12 cellular contexts compared by ENCODE assay signal in the genomic region with DNA sequence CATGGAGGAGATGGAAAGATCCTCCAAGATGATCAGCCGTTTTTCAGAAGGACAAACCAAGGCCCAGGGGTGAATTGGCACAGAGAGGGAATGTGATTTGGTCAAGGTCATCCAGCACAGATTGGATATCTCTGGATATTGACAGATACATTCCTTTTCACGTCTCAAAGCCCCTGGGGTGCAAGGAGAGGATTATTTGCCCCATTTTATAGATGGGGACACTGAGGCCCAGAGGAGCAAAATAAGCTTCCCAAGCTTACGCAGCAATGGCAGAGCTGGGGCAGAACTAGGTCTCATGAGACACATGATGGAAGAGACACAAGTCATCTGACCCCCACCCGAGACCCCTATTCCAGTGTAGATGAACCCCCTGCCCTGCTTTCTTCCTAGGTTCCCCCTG. TPM values are rescaled to one million over a fixed set of nuclear protein-coding genes. Genes with fewer than 3 reads are reported as not detected.
DNase-seq lines count a peak whose midpoint lies in the region; ATAC-seq and TF ChIP-seq lines count a peak whose summit lies in the region.
"Had no signal": no experiment of that assay in that cellular context is flagged by ENCODE, and none has a peak within 500 bp of the region (broad histone marks: within the 10 kb centered on the region; RNA-seq: fewer than 3 reads in every experiment).

No MANE protein-coding gene starts in this region.

- DNase-seq in AG04450 (ENCODE audit: low read depth, low spot score) (no peak), T-cell (no peak), fibroblast of the aortic adventitia (ENCODE audit: low read depth) (no peak), sigmoid colon (no peak), GM19240 (ENCODE audit: insufficient read length, low spot score) (no peak), GM03348 (ENCODE audit: low spot score) (no peak), NCI-H1694 treated with DMSO at 0.1 percent for 48 hours (lab: John Stamatoyannopoulos, UW) (no peak), C1 segment of cervical spinal cord (lab: John Stamatoyannopoulos, UW) (no peak)
- DNase-seq: CD4-positive, alpha-beta memory T cell; cerebellar nuclear complex; stimulated activated naive CD8-positive, alpha-beta T cell treated with anti-CD3 and anti-CD28 coated beads, Interleukin-15, Interleukin-2, amounts not matched to agents 100 U/mL and 50 U/mL, for 24 hours had no signal

- POLR2A ChIA-PET in AG04450 (lab: Yijun Ruan, JAX), result interaction anchor here (2.8 kb wide), 1 partner anchor 17 kb away, joined by 31 read pairs; no protein-coding TSS in a partner anchor
- POLR2A ChIA-PET in T-cell (lab: Charles Lee), result no interaction called here

- no peaks in the 10 kb centered on the region for H3K36me3 Mint-ChIP-seq in T-cell
- H3K36me3 Mint-ChIP-seq: CD4-positive, alpha-beta memory T cell had no signal

- WGBS in sigmoid colon, 2 donors, result 86 to 89% methylated on average over 4 of the region's 4 CpGs

- H3K27me3 ChIP-seq in AG04450 (ENCODE audit: control insufficient read depth, insufficient read depth, low read length) (no peaks in the 10 kb centered on the region), sigmoid colon (no peaks in the 10 kb centered on the region)

- peak overlapping the region in 2 of 3 donors; percentile 81 to 91 for H3K4me3 Mint-ChIP-seq in T-cell

- H3K27me3 Mint-ChIP-seq in T-cell, result peaks cover 28 to 33% of the 10 kb centered on the region in 2 donors

- TF ChIP-seq CTCF in AG04450 (IDR thresholded peaks at IDR 0.05; ENCODE audit: low read depth, low read length) (no peak), fibroblast of the aortic adventitia (IDR thresholded peaks at IDR 0.05; ENCODE audit: insufficient read depth, low read length) (no peak), sigmoid colon (IDR thresholded peaks at IDR 0.05) (no peak)

- no peaks in the 10 kb centered on the region for H3K9me3 ChIP-seq in AG04450 (ENCODE audit: control insufficient read depth, insufficient read depth, low read length)
- H3K9me3 ChIP-seq in sigmoid colon, result no peaks in the 10 kb centered on the region

- TF ChIP-seq EP300 in sigmoid colon (IDR thresholded peaks at IDR 0.05), result no peak

- CTCF ChIA-PET in AG04450 (lab: Charles Lee), result no interaction called here
- CTCF ChIA-PET in T-cell (lab: Charles Lee), result interaction anchor here in 1 of 2 donors (0.7 kb wide), 1 partner anchor 64 kb away, joined by 7 read pairs; no protein-coding TSS in a partner anchor

- intact Hi-C loops in sigmoid colon (cut with DNase I), result loop anchor here (5.0 kb wide), 1 partner anchor 281 kb away; no protein-coding TSS in a partner anchor

- TF ChIP-seq POLR2A in sigmoid colon (IDR thresholded peaks at IDR 0.05), result no peak

- no peak overlapping the region; the same call in 1 of the 2 replicates for H3K4me3 ChIP-seq in AG04450 (ENCODE audit: low read depth, low read length)
- peak overlapping the region; percentile 99 for H3K4me3 ChIP-seq in fibroblast of the aortic adventitia (ENCODE audit: low read depth, low read length)
- peak overlapping the region in 2 of 4 donors; percentile 57 to 61 for H3K4me3 ChIP-seq in sigmoid colon

- no peak for ATAC-seq in T-cell (replicated peaks in 1 of 4)
- ATAC-seq: stimulated activated naive CD8-positive, alpha-beta T cell treated with anti-CD3 and anti-CD28 coated beads, Interleukin-15, Interleukin-2, amounts not matched to agents 100 U/mL and 50 U/mL, for 24 hours had no signal

- no peak overlapping the region for H3K27ac Mint-ChIP-seq in T-cell

- H3K36me3 ChIP-seq in sigmoid colon, result peaks cover 0 to 7% (median 0%) of the 10 kb centered on the region in 4 donors

- H3K4me1 Mint-ChIP-seq in T-cell, result peaks cover 5 to 9% (median 7%) of the 10 kb centered on the region in 3 donors

- peak overlapping the region; percentile 87 for H3K27ac ChIP-seq in AG04450 (ENCODE audit: low read depth, low read length)
- peak overlapping the region; percentile 84 to 92 (median 87) for H3K27ac ChIP-seq in sigmoid colon

- no peaks in the 10 kb centered on the region for H3K9me3 Mint-ChIP-seq in T-cell
- H3K9me3 Mint-ChIP-seq: CD4-positive, alpha-beta memory T cell had no signal

- H3K4me1 ChIP-seq in sigmoid colon, result peaks cover 0 to 44% (median 29%) of the 10 kb centered on the region in 4 donors

RNA-seq across cellular contexts. Expression of gene PDGFRB, which starts 0.9 kb away (rescaled TPM):
- 118 and 149 TPM in 2 replicates for polyA plus RNA-seq in AG04450 (2011; rRNA removed)
- 317 and 389 TPM in 2 replicates for polyA minus RNA-seq in AG04450 (2011; rRNA and poly(A)+ RNA removed)
- total RNA-seq in T-cell, result 1 to 10 TPM in 3 of 5 donors, under 1 TPM in 2; 0.32 to 3.6 (median 1.6) TPM
- 111 and 180 TPM in 2 replicates for total RNA-seq in fibroblast of the aortic adventitia (ENCODE audit: low replicate concordance)
- 100 to 1,000 TPM in 1 of 4 donors, 10 to 100 TPM in 3; 54.9 to 104 (median 69.4) TPM for total RNA-seq in sigmoid colon
- polyA plus RNA-seq in sigmoid colon, result 10 to 100 TPM in 1 of 3 donors, 1 to 10 TPM in 2; 3.9 to 26.7 (median 6.0) TPM
- total RNA-seq: CD4-positive, alpha-beta memory T cell had no signal
- polyA plus RNA-seq: CD4-positive, alpha-beta memory T cell had no signal

RNA-seq across cellular contexts. Expression of gene CDX1, which starts 10.0 kb away (rescaled TPM):
- polyA plus RNA-seq in AG04450 (2011; rRNA removed) (0.30 and 0.41 TPM in 2 replicates), sigmoid colon (100 to 1,000 TPM; 325 to 455 (median 330) TPM)
- polyA minus RNA-seq in AG04450 (2011; rRNA and poly(A)+ RNA removed), result 0.26 TPM in 1 of 2 replicates, not detected in the other
- total RNA-seq in T-cell (under 1 TPM in 1 of 5 donors, not detected in 4; 0.23 TPM), fibroblast of the aortic adventitia (ENCODE audit: low replicate concordance) (0.18 and 0.65 TPM in 2 replicates), sigmoid colon (1 to 10 TPM in 1 of 4 donors, under 1 TPM in 1, not detected in 2; 0.71 to 1.4 TPM)
- total RNA-seq: CD4-positive, alpha-beta memory T cell; mononuclear cell had no signal
- polyA plus RNA-seq: CD4-positive, alpha-beta memory T cell had no signal

RNA-seq across cellular contexts. Expression of gene SLC6A7, which starts 33.3 kb away (rescaled TPM):
- polyA plus RNA-seq in AG04450 (2011; rRNA removed), result not detected in 2 replicates
- polyA minus RNA-seq in AG04450 (2011; rRNA and poly(A)+ RNA removed), result 0.09 and 0.18 TPM in 2 replicates
- not detected for total RNA-seq in T-cell
- not detected in 2 replicates for total RNA-seq in fibroblast of the aortic adventitia (ENCODE audit: low replicate concordance)
- not detected for total RNA-seq in sigmoid colon
- polyA plus RNA-seq in sigmoid colon, result 10 to 100 TPM in 1 of 3 donors, under 1 TPM in 2; 0.46 to 10.8 (median 0.60) TPM
- total RNA-seq: CD4-positive, alpha-beta memory T cell had no signal
- polyA plus RNA-seq: CD4-positive, alpha-beta memory T cell had no signal

Comparison
In these comparisons a context has a peak if more than half of its experiments do, and no peak if none do; other contexts are left out.
1. RNA of gene PDGFRB, which starts 0.9 kb away (total RNA-seq): 111 to 180 TPM in fibroblast of the aortic adventitia and 54.9 to 104 TPM in sigmoid colon; 0.32 to 3.6 TPM in T-cell; every median in the first group is over 10 times any median in the second.